10 cellular contexts compared by ENCODE assay signal in the genomic region with DNA sequence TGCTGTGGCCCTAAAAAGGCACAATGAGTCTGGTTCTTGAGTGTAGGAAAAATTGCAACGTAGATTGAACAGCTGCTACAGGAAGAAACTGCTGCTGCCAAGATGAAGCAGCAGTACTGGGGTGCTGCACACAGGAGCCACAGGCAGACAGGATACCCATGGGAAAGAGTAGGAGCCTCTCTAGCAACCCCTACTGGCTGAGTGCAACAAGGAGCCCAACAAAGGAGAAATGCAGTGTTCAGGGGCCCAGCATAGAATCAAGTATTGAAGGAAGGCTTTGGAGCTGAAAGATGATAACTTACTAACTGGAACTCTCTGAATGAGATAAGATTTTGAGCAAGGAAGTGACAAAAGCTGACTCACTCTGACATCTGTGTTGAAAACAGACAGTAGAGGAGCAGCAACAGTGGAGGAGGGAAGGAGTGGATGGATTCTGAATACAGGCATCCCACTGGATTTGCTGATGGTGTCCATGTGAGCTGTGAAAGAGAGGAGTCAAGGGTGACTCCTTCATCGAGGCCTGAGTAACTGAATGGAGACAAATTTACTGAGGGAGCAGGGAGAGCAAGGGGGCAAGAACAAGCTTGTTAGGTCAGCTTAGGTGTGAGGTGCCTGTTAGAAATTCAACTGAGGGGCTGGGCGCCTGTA.
DNase-seq lines count a peak whose midpoint lies in the region; ATAC-seq and TF ChIP-seq lines count a peak whose summit lies in the region.
"Had no signal": no experiment of that assay in that cellular context is flagged by ENCODE, and none has a peak within 500 bp of the region (broad histone marks: within the 10 kb centered on the region; RNA-seq: fewer than 3 reads in every experiment).

No MANE protein-coding gene starts in this region.

- H3K36me3 ChIP-seq in SU-DHL-6 (ENCODE audit: low read length): no peaks in the 10 kb centered on the region

- no peak overlapping the region for H3K4me3 ChIP-seq in SU-DHL-6 (ENCODE audit: insufficient read depth, low read length, poor library complexity, severe bottlenecking)
- no peak overlapping the region for H3K4me3 ChIP-seq in choroid plexus epithelial cell (ENCODE audit: low read depth, low read length)

- intact Hi-C loops in natural killer cell (cut with micrococcal nuclease): no loop called here

- no peak overlapping the region for H2AFZ ChIP-seq in SU-DHL-6 (ENCODE audit: low read depth, low read length, severe bottlenecking)

- H3K27me3 Mint-ChIP-seq in natural killer cell (ENCODE audit: low read depth in 2 of 2): no peaks in the 10 kb centered on the region

- H3K4me2 ChIP-seq in SU-DHL-6 (ENCODE audit: low read depth, low read length, poor library complexity, severe bottlenecking): no peak overlapping the region

- H3K27ac ChIP-seq in SU-DHL-6 (ENCODE audit: low read depth, low read length): no peak overlapping the region

- no peaks in the 10 kb centered on the region for H3K36me3 Mint-ChIP-seq in natural killer cell
- H3K36me3 Mint-ChIP-seq: brain; CD4-positive, CD25-positive, alpha-beta regulatory T cell had no signal

- H3K9me3 ChIP-seq in SU-DHL-6 (ENCODE audit: insufficient read depth, low read length): no peaks in the 10 kb centered on the region

- no peak overlapping the region for H3K4me3 Mint-ChIP-seq in natural killer cell
- H3K4me3 Mint-ChIP-seq: brain had no signal

- no peaks in the 10 kb centered on the region for H4K20me1 ChIP-seq in SU-DHL-6 (ENCODE audit: low read depth, low read length)

- peaks cover 7 to 37% of the 10 kb centered on the region in 2 donors for H3K4me1 Mint-ChIP-seq in natural killer cell

- H3K9me2 ChIP-seq in SU-DHL-6 (replicated peaks; ENCODE audit: insufficient read depth, low read length): no peaks in the 10 kb centered on the region

- H3K27me3 ChIP-seq in SU-DHL-6 (ENCODE audit: low read length): no peaks in the 10 kb centered on the region

- peak; percentile 49 for TF ChIP-seq CTCF in SU-DHL-6 (IDR thresholded peaks at IDR 0.05; ENCODE audit: insufficient read depth, low read length, poor library complexity, severe bottlenecking)
- TF ChIP-seq CTCF in choroid plexus epithelial cell (conservative IDR thresholded peaks at IDR 0.05; ENCODE audit: low read depth, low read length): peak; percentile 92
- peak; percentile 32 for TF ChIP-seq CTCF in natural killer cell (IDR thresholded peaks at IDR 0.05)

- H3K27ac Mint-ChIP-seq in natural killer cell: peak overlapping the region in 1 of 2 donors; percentile 67

- DNase-seq in NCI-H1105 (lab: John Stamatoyannopoulos, UW) (peak; percentile 13), NCI-H1105 treated with DMSO at 0.1 percent for 48 hours (lab: John Stamatoyannopoulos, UW) (no peak), HT1080 (ENCODE audit: low read depth) (peak; percentile 96), choroid plexus epithelial cell (ENCODE audit: low read depth) (peak; percentile 91), natural killer cell (no peak), activated gamma-delta T cell treated with Interleukin-2 at 50 U/mL for 16 hours (no peak)

- H3F3A ChIP-seq in SU-DHL-6 (ENCODE audit: insufficient read depth): no peaks in the 10 kb centered on the region

- peak; percentile 82 to 85 (median 82) for ATAC-seq in natural killer cell
- ATAC-seq in GM18519 (IDR thresholded peaks at IDR 0.05; ENCODE audit: low FRiP score, unreplicated experiment): no peak

- no peaks in the 10 kb centered on the region for H3K79me2 ChIP-seq in SU-DHL-6 (ENCODE audit: insufficient read depth, low read length)

- no peaks in the 10 kb centered on the region for H3K9me3 Mint-ChIP-seq in natural killer cell

- H3K9ac ChIP-seq in SU-DHL-6 (ENCODE audit: low read length): no peak overlapping the region

Comparison
In these comparisons a context has a peak if more than half of its experiments do, and no peak if none do; other contexts are left out.
1. DNase-seq: peak in NCI-H1105 (single experiment), HT1080 (single experiment) and choroid plexus epithelial cell (single experiment); none in NCI-H1105 treated with DMSO at 0.1 percent for 48 hours (single experiment), natural killer cell (single experiment) and activated gamma-delta T cell treated with Interleukin-2 at 50 U/mL for 16 hours (single experiment).
2. CTCF ChIP-seq: peak in every context shown above with its lines; median percentile 92 in choroid plexus epithelial cell; 49 in SU-DHL-6; 32 in natural killer cell.